3 cellular contexts compared by ENCODE assay signal in genomic region chr21:42302292-42302650, GRCh38.
TF ChIP-seq lines count a peak whose summit lies in the region.

No MANE protein-coding gene starts in this region.

TF ChIP-seq in liver, 16 proteins besides CTCF, POLR2A, EP300 and RAD21:
- TF ChIP-seq EGR1 (IDR thresholded peaks at IDR 0.05; ENCODE audit: low read depth in 2 of 2) (no peak), YY1 (IDR thresholded peaks at IDR 0.05) (no peak), ATF3 (IDR thresholded peaks at IDR 0.05) (no peak), SP1 (IDR thresholded peaks at IDR 0.05) (no peak), RXRA (IDR thresholded peaks at IDR 0.05) (no peak), FOXA1 (IDR thresholded peaks at IDR 0.05) (no peak), MAX (IDR thresholded peaks at IDR 0.05) (no peak)

TF ChIP-seq in HepG2, 621 proteins besides CTCF, POLR2A, EP300 and RAD21:
- TF ChIP-seq CBFB (CRISPR knock-in tag; IDR thresholded peaks at IDR 0.05) (no peak), HMG20A (CRISPR knock-in tag; IDR thresholded peaks at IDR 0.05; ENCODE audit: borderline replicate concordance) (no peak), GLMP (CRISPR knock-in tag; IDR thresholded peaks at IDR 0.05; ENCODE audit: borderline replicate concordance) (no peak), ZNF468 (CRISPR knock-in tag; IDR thresholded peaks at IDR 0.05) (no peak), HBP1 (CRISPR knock-in tag; IDR thresholded peaks at IDR 0.05; ENCODE audit: low read depth) (no peak), MATR3 (CRISPR knock-in tag; IDR thresholded peaks at IDR 0.05) (no peak), DNMT3B (CRISPR knock-in tag; conservative IDR thresholded peaks at IDR 0.05) (no peak), STAT5B (CRISPR knock-in tag; IDR thresholded peaks at IDR 0.05) (no peak)
TF ChIP-seq in HepG2: peak in this region for 0.

TF ChIP-seq in endothelial cell of umbilical vein, 7 proteins besides CTCF, POLR2A, EP300 and RAD21:
- no peak for TF ChIP-seq MAX (IDR thresholded peaks at IDR 0.05; ENCODE audit: insufficient read depth, insufficient read length)
- TF ChIP-seq POLR2AphosphoS5 (IDR thresholded peaks at IDR 0.05; ENCODE audit: insufficient read depth, low read depth, low read length): no peak
- no peak for TF ChIP-seq MYC (IDR thresholded peaks at IDR 0.05; ENCODE audit: low read depth, low read length)
- TF ChIP-seq FOS (IDR thresholded peaks at IDR 0.05; ENCODE audit: borderline replicate concordance, insufficient read depth, low read length): no peak
- no peak for TF ChIP-seq EZH2 (IDR thresholded peaks at IDR 0.05; ENCODE audit: borderline replicate concordance, low read depth, low read length, severe bottlenecking)
- no peak for TF ChIP-seq GATA2 (IDR thresholded peaks at IDR 0.05; ENCODE audit: insufficient read depth, insufficient read length, low read depth, low read length)
- TF ChIP-seq JUN (IDR thresholded peaks at IDR 0.05; ENCODE audit: borderline replicate concordance, insufficient read depth, insufficient read length, low read depth): no peak
